ENCODE assay signal across 16 cellular contexts in genomic region chr1:212976586-212976985, GRCh38.
"Had no signal": no experiment of that assay in that cellular context is flagged by ENCODE, and none has a peak within 500 bp of the region (broad histone marks: within the 10 kb centered on the region; RNA-seq: fewer than 3 reads in every experiment).

No MANE protein-coding gene starts in this region.

- H3K27me3 Mint-ChIP-seq: activated B cell treated with CpG ODN at 0.5 μM for 24 hours; activated CD8-positive, alpha-beta T cell treated with anti-CD3 and anti-CD28 coated beads for 36 hours had no signal

- H3K27me3 ChIP-seq: cardiac muscle cell, heart left ventricle, ovary, upper lobe of left lung had no signal

- ATAC-seq: activated CD8-positive, alpha-beta T cell treated with anti-CD3 and anti-CD28 coated beads for 36 hours; activated T-cell treated with anti-CD3 and anti-CD28 coated beads, Interleukin-2, amount 50 U/mL, for 72 hours; heart left ventricle; left ventricle myocardium superior; psoas muscle; right cardiac atrium had no signal

- H3K36me3 Mint-ChIP-seq: activated naive CD8-positive, alpha-beta T cell treated with anti-CD3 and anti-CD28 coated beads, Interleukin-2, amount 10 ng/mL, durations not matched to agents 7 days and 5 days had no signal

- H3K27ac ChIP-seq: cardiac muscle cell, heart left ventricle, ovary, psoas muscle, thoracic aorta, upper lobe of left lung had no signal

- DNase-seq: activated B cell treated with CpG ODN at 0.5 μM for 24 hours; activated CD4-positive, alpha-beta T cell treated with anti-CD3 and anti-CD28 coated beads for 4 hours; activated CD8-positive, alpha-beta T cell treated with anti-CD3 and anti-CD28 coated beads for 36 hours; activated naive CD8-positive, alpha-beta T cell treated with anti-CD3 and anti-CD28 coated beads, Interleukin-2, amount 10 ng/mL, durations not matched to agents 7 days and 5 days; activated T-cell treated with anti-CD3 and anti-CD28 coated beads, Interleukin-2, amount 50 U/mL, for 72 hours; amygdala; heart left ventricle; left ventricle myocardium superior; ovary; psoas muscle; right cardiac atrium; stimulated activated CD4-positive, alpha-beta T cell treated with anti-CD3 and anti-CD28 coated beads, Interleukin-2, amount 100 ng/mL, for 24 hours; SW 1271; upper lobe of left lung had no signal

- H3K36me3 ChIP-seq: cardiac muscle cell, heart left ventricle, ovary, thoracic aorta, upper lobe of left lung had no signal

- H3K4me3 ChIP-seq: cardiac muscle cell, heart left ventricle, ovary, psoas muscle, thoracic aorta, upper lobe of left lung had no signal

- H3K27ac Mint-ChIP-seq: activated B cell treated with CpG ODN at 0.5 μM for 24 hours; activated CD8-positive, alpha-beta T cell treated with anti-CD3 and anti-CD28 coated beads for 36 hours; activated naive CD8-positive, alpha-beta T cell treated with anti-CD3 and anti-CD28 coated beads, Interleukin-2, amount 10 ng/mL, durations not matched to agents 7 days and 5 days; activated T-cell treated with anti-CD3 and anti-CD28 coated beads, Interleukin-2, amount 50 U/mL, for 72 hours had no signal

- H3K9me3 ChIP-seq: heart left ventricle, ovary, psoas muscle, thoracic aorta, upper lobe of left lung had no signal

- H3K4me3 Mint-ChIP-seq: activated B cell treated with CpG ODN at 0.5 μM for 24 hours; activated CD8-positive, alpha-beta T cell treated with anti-CD3 and anti-CD28 coated beads for 36 hours; activated naive CD8-positive, alpha-beta T cell treated with anti-CD3 and anti-CD28 coated beads, Interleukin-2, amount 10 ng/mL, durations not matched to agents 7 days and 5 days had no signal

- H3K9me3 Mint-ChIP-seq: activated B cell treated with CpG ODN at 0.5 μM for 24 hours; activated CD8-positive, alpha-beta T cell treated with anti-CD3 and anti-CD28 coated beads for 36 hours; activated naive CD8-positive, alpha-beta T cell treated with anti-CD3 and anti-CD28 coated beads, Interleukin-2, amount 10 ng/mL, durations not matched to agents 7 days and 5 days; activated T-cell treated with anti-CD3 and anti-CD28 coated beads, Interleukin-2, amount 50 U/mL, for 72 hours had no signal
